24 cellular contexts compared by ENCODE assay signal in genomic region chr7:87511510-87511909, GRCh38. TPM values are rescaled to one million over a fixed set of nuclear protein-coding genes. Genes with fewer than 3 reads are reported as not detected.
"Had no signal": no experiment of that assay in that cellular context is flagged by ENCODE, and none has a peak within 500 bp of the region (broad histone marks: within the 10 kb centered on the region; RNA-seq: fewer than 3 reads in every experiment).

No MANE protein-coding gene starts in this region.

- H3K27ac Mint-ChIP-seq: activated CD4-positive, alpha-beta memory T cell treated with anti-CD3 and anti-CD28 coated beads, Interleukin-2, amount 10 ng/mL, durations not matched to agents 7 days and 5 days; activated CD4-positive, alpha-beta T cell treated with anti-CD3 and anti-CD28 coated beads, Interleukin-2, amount 10 ng/mL, durations not matched to agents 7 days and 5 days; activated naive CD4-positive, alpha-beta T cell treated with anti-CD3 and anti-CD28 coated beads, Interleukin-2, amount 50 U/mL, for 72 hours; activated T-cell treated with anti-CD3 and anti-CD28 coated beads, Interleukin-2, amount 50 U/mL, for 24 hours; mesothelial cell of epicardium; nephron progenitor cell; T-helper 17 cell had no signal

- H3K4me3 Mint-ChIP-seq: activated CD4-positive, alpha-beta memory T cell treated with anti-CD3 and anti-CD28 coated beads, Interleukin-2, amount 10 ng/mL, durations not matched to agents 7 days and 5 days; activated CD4-positive, alpha-beta T cell treated with anti-CD3 and anti-CD28 coated beads, Interleukin-2, amount 10 ng/mL, durations not matched to agents 7 days and 5 days; activated T-cell treated with anti-CD3 and anti-CD28 coated beads, Interleukin-2, amount 50 U/mL, for 24 hours; effector memory CD8-positive, alpha-beta T cell; mesothelial cell of epicardium; naive B cell; nephron progenitor cell; T-helper 17 cell had no signal

- ATAC-seq: effector memory CD8-positive, alpha-beta T cell; psoas muscle; T-helper 17 cell had no signal

- H3K4me1 Mint-ChIP-seq: mesothelial cell of epicardium had no signal

- H3K27me3 Mint-ChIP-seq: activated CD4-positive, alpha-beta memory T cell treated with anti-CD3 and anti-CD28 coated beads, Interleukin-2, amount 10 ng/mL, durations not matched to agents 7 days and 5 days; activated CD4-positive, alpha-beta T cell treated with anti-CD3 and anti-CD28 coated beads, Interleukin-2, amount 10 ng/mL, durations not matched to agents 7 days and 5 days; activated T-cell treated with anti-CD3 and anti-CD28 coated beads, Interleukin-2, amount 50 U/mL, for 24 hours; effector memory CD8-positive, alpha-beta T cell; naive B cell; T-helper 17 cell had no signal

- H3K9me3 Mint-ChIP-seq: activated CD4-positive, alpha-beta memory T cell treated with anti-CD3 and anti-CD28 coated beads, Interleukin-2, amount 10 ng/mL, durations not matched to agents 7 days and 5 days; activated CD4-positive, alpha-beta T cell treated with anti-CD3 and anti-CD28 coated beads, Interleukin-2, amount 10 ng/mL, durations not matched to agents 7 days and 5 days; activated naive CD4-positive, alpha-beta T cell treated with anti-CD3 and anti-CD28 coated beads, Interleukin-2, amount 50 U/mL, for 72 hours; activated T-cell treated with anti-CD3 and anti-CD28 coated beads, Interleukin-2, amount 50 U/mL, for 24 hours; effector memory CD8-positive, alpha-beta T cell; mesothelial cell of epicardium; naive B cell; nephron progenitor cell had no signal

- H3K36me3 Mint-ChIP-seq: activated naive CD4-positive, alpha-beta T cell treated with anti-CD3 and anti-CD28 coated beads, Interleukin-2, amount 50 U/mL, for 72 hours; mesothelial cell of epicardium had no signal

- DNase-seq: activated CD4-positive, alpha-beta memory T cell treated with anti-CD3 and anti-CD28 coated beads, Interleukin-2, amount 10 ng/mL, durations not matched to agents 7 days and 5 days; activated CD4-positive, alpha-beta T cell treated with anti-CD3 and anti-CD28 coated beads, Interleukin-2, amount 10 ng/mL, durations not matched to agents 7 days and 5 days; activated CD8-positive, alpha-beta memory T cell treated with anti-CD3 and anti-CD28 coated beads, Interleukin-2, amount 50 U/mL, for 48 hours; activated T-cell treated with anti-CD3 and anti-CD28 coated beads, Interleukin-2, amount 50 U/mL, for 24 hours; brain microvascular endothelial cell; dorsolateral prefrontal cortex; effector memory CD8-positive, alpha-beta T cell; head of caudate nucleus; hippocampal formation; naive B cell; nephron progenitor cell; ovary; psoas muscle; sigmoid colon; small intestine; stimulated activated CD4-positive, alpha-beta T cell treated with anti-CD3 and anti-CD28 coated beads, Interleukin-4, amount 100 ng/mL, for 24 hours; stimulated activated naive CD4-positive, alpha-beta T cell treated with Interleukin-2 at 50 U/mL for 16 hours; T-helper 17 cell; T1000; trophoblast cell; WERI-Rb-1 had no signal

RNA-seq across cellular contexts. Expression of gene ABCB4, which starts 36.0 kb away (rescaled TPM):
- total RNA-seq: activated CD4-positive, alpha-beta memory T cell treated with anti-CD3 and anti-CD28 coated beads, Interleukin-2, amount 10 ng/mL, durations not matched to agents 7 days and 5 days; activated CD4-positive, alpha-beta T cell treated with anti-CD3 and anti-CD28 coated beads, Interleukin-2, amount 10 ng/mL, durations not matched to agents 7 days and 5 days; activated naive CD4-positive, alpha-beta T cell treated with anti-CD3 and anti-CD28 coated beads, Interleukin-2, amount 50 U/mL, for 72 hours; ascending aorta had no signal
